In genomic region chr2:167492486-167492885, GRCh38 we compare ENCODE assay signal across 34 cellular contexts.
"Had no signal": no experiment of that assay in that cellular context is flagged by ENCODE, and none has a peak within 500 bp of the region (broad histone marks: within the 10 kb centered on the region; RNA-seq: fewer than 3 reads in every experiment).

No MANE protein-coding gene starts in this region.

- ATAC-seq: activated CD4-positive, alpha-beta T cell treated with anti-CD3 and anti-CD28 coated beads for 36 hours; activated CD8-positive, alpha-beta memory T cell treated with anti-CD3 and anti-CD28 coated beads, Interleukin-2, amount 10 ng/mL, durations not matched to agents 7 days and 5 days; activated CD8-positive, alpha-beta T cell treated with anti-CD3 and anti-CD28 coated beads, Interleukin-2, amount 10 ng/mL, durations not matched to agents 7 days and 5 days; activated naive CD8-positive, alpha-beta T cell treated with anti-CD3 and anti-CD28 coated beads, Interleukin-2, amount 50 U/mL, for 24 hours; naive thymus-derived CD8-positive, alpha-beta T cell; psoas muscle; stimulated activated memory B cell treated with anti-CD40 and anti-IgM and Interleukin-4, amounts not matched to agents 10 μg/mL and 1 μg/mL and 100 μg/mL, for 72 hours; stimulated activated naive CD8-positive, alpha-beta T cell treated with anti-CD3 and anti-CD28 coated beads, Interleukin-15, amount 100 ng/mL, for 72 hours had no signal

- H3K4me3 ChIP-seq: neural progenitor cell, psoas muscle, sigmoid colon, vagina had no signal

- H3K27me3 Mint-ChIP-seq: activated CD4-positive, alpha-beta T cell treated with anti-CD3 and anti-CD28 coated beads for 36 hours; activated CD8-positive, alpha-beta memory T cell treated with anti-CD3 and anti-CD28 coated beads, Interleukin-2, amount 10 ng/mL, durations not matched to agents 7 days and 5 days; activated naive CD4-positive, alpha-beta T cell treated with anti-CD3 and anti-CD28 coated beads, Interleukin-2, amount 50 U/mL, for 24 hours; activated naive CD8-positive, alpha-beta T cell treated with anti-CD3 and anti-CD28 coated beads, Interleukin-2, amount 50 U/mL, for 24 hours; stimulated activated memory B cell treated with anti-CD40 and anti-IgM and Interleukin-4, amounts not matched to agents 10 μg/mL and 1 μg/mL and 100 μg/mL, for 72 hours; stimulated activated naive CD8-positive, alpha-beta T cell treated with anti-CD3 and anti-CD28 coated beads, Interleukin-15, amount 100 ng/mL, for 72 hours; type B pancreatic cell had no signal

- FAIRE-seq: endothelial cell of umbilical vein, kidney, small intestine had no signal

- H3K4me1 Mint-ChIP-seq: activated CD4-positive, alpha-beta T cell treated with anti-CD3 and anti-CD28 coated beads for 36 hours; activated CD8-positive, alpha-beta memory T cell treated with anti-CD3 and anti-CD28 coated beads, Interleukin-2, amount 10 ng/mL, durations not matched to agents 7 days and 5 days; activated naive CD4-positive, alpha-beta T cell treated with anti-CD3 and anti-CD28 coated beads, Interleukin-2, amount 50 U/mL, for 24 hours; activated naive CD8-positive, alpha-beta T cell treated with anti-CD3 and anti-CD28 coated beads, Interleukin-2, amount 50 U/mL, for 24 hours; immature natural killer cell; naive thymus-derived CD8-positive, alpha-beta T cell; neural progenitor cell; stimulated activated memory B cell treated with anti-CD40 and anti-IgM and Interleukin-4, amounts not matched to agents 10 μg/mL and 1 μg/mL and 100 μg/mL, for 72 hours; stimulated activated naive CD8-positive, alpha-beta T cell treated with anti-CD3 and anti-CD28 coated beads, Interleukin-15, amount 100 ng/mL, for 72 hours had no signal

- H3K79me2 ChIP-seq: parathyroid adenoma had no signal

- H3K27ac Mint-ChIP-seq: activated CD4-positive, alpha-beta T cell treated with anti-CD3 and anti-CD28 coated beads for 36 hours; activated CD8-positive, alpha-beta memory T cell treated with anti-CD3 and anti-CD28 coated beads, Interleukin-2, amount 10 ng/mL, durations not matched to agents 7 days and 5 days; activated CD8-positive, alpha-beta T cell treated with anti-CD3 and anti-CD28 coated beads, Interleukin-2, amount 10 ng/mL, durations not matched to agents 7 days and 5 days; activated naive CD4-positive, alpha-beta T cell treated with anti-CD3 and anti-CD28 coated beads, Interleukin-2, amount 50 U/mL, for 24 hours; activated naive CD8-positive, alpha-beta T cell treated with anti-CD3 and anti-CD28 coated beads, Interleukin-2, amount 50 U/mL, for 24 hours; activated T-helper 2 cell treated with anti-CD3 and anti-CD28 coated beads, Interferon-gamma antibody, Interleukin-2, Interleukin-4, amounts not matched to agents 10 μg/mL and 5 μg/mL and 100 μg/mL, durations not matched to agents 14 hours and 24 hours and 36 hours; immature natural killer cell; naive thymus-derived CD8-positive, alpha-beta T cell; neural progenitor cell; stimulated activated memory B cell treated with anti-CD40 and anti-IgM and Interleukin-4, amounts not matched to agents 10 μg/mL and 1 μg/mL and 100 μg/mL, for 72 hours; stimulated activated naive CD8-positive, alpha-beta T cell treated with anti-CD3 and anti-CD28 coated beads, Interleukin-15, amount 100 ng/mL, for 72 hours; T-helper 2 cell treated with Interferon-gamma antibody and Interleukin-4, amounts not matched to agents 5 μg/mL and 100 μg/mL, for 36 hours; type B pancreatic cell had no signal

- H2AFZ ChIP-seq: neural progenitor cell, parathyroid adenoma had no signal

- H3K9me3 Mint-ChIP-seq: activated naive CD4-positive, alpha-beta T cell treated with anti-CD3 and anti-CD28 coated beads, Interleukin-2, amount 50 U/mL, for 24 hours; activated T-helper 2 cell treated with anti-CD3 and anti-CD28 coated beads, Interferon-gamma antibody, Interleukin-2, Interleukin-4, amounts not matched to agents 10 μg/mL and 5 μg/mL and 100 μg/mL, durations not matched to agents 14 hours and 24 hours and 36 hours; neural progenitor cell; stimulated activated memory B cell treated with anti-CD40 and anti-IgM and Interleukin-4, amounts not matched to agents 10 μg/mL and 1 μg/mL and 100 μg/mL, for 72 hours; stimulated activated naive CD8-positive, alpha-beta T cell treated with anti-CD3 and anti-CD28 coated beads, Interleukin-15, amount 100 ng/mL, for 72 hours; T-helper 2 cell treated with Interferon-gamma antibody and Interleukin-4, amounts not matched to agents 5 μg/mL and 100 μg/mL, for 36 hours; type B pancreatic cell had no signal

- H3K9me3 ChIP-seq: psoas muscle, sigmoid colon, vagina had no signal

- H3K4me3 Mint-ChIP-seq: activated CD4-positive, alpha-beta T cell treated with anti-CD3 and anti-CD28 coated beads for 36 hours; activated CD8-positive, alpha-beta memory T cell treated with anti-CD3 and anti-CD28 coated beads, Interleukin-2, amount 10 ng/mL, durations not matched to agents 7 days and 5 days; activated CD8-positive, alpha-beta T cell treated with anti-CD3 and anti-CD28 coated beads, Interleukin-2, amount 10 ng/mL, durations not matched to agents 7 days and 5 days; activated naive CD4-positive, alpha-beta T cell treated with anti-CD3 and anti-CD28 coated beads, Interleukin-2, amount 50 U/mL, for 24 hours; activated naive CD8-positive, alpha-beta T cell treated with anti-CD3 and anti-CD28 coated beads, Interleukin-2, amount 50 U/mL, for 24 hours; immature natural killer cell; naive thymus-derived CD8-positive, alpha-beta T cell; neural progenitor cell; stimulated activated memory B cell treated with anti-CD40 and anti-IgM and Interleukin-4, amounts not matched to agents 10 μg/mL and 1 μg/mL and 100 μg/mL, for 72 hours; stimulated activated naive CD8-positive, alpha-beta T cell treated with anti-CD3 and anti-CD28 coated beads, Interleukin-15, amount 100 ng/mL, for 72 hours; T-helper 2 cell treated with Interferon-gamma antibody and Interleukin-4, amounts not matched to agents 5 μg/mL and 100 μg/mL, for 36 hours; type B pancreatic cell had no signal

- H3K4me2 ChIP-seq: neural progenitor cell had no signal

- H3K36me3 ChIP-seq: neural progenitor cell, sigmoid colon, vagina had no signal

- H3K36me3 Mint-ChIP-seq: activated CD8-positive, alpha-beta memory T cell treated with anti-CD3 and anti-CD28 coated beads, Interleukin-2, amount 10 ng/mL, durations not matched to agents 7 days and 5 days; activated naive CD4-positive, alpha-beta T cell treated with anti-CD3 and anti-CD28 coated beads, Interleukin-2, amount 50 U/mL, for 24 hours; immature natural killer cell; naive thymus-derived CD8-positive, alpha-beta T cell; stimulated activated memory B cell treated with anti-CD40 and anti-IgM and Interleukin-4, amounts not matched to agents 10 μg/mL and 1 μg/mL and 100 μg/mL, for 72 hours had no signal

- H3K27me3 ChIP-seq: neural progenitor cell, sigmoid colon, vagina had no signal

- H3K27ac ChIP-seq: neural progenitor cell, parathyroid adenoma, psoas muscle, sigmoid colon, vagina had no signal

- H3K9ac ChIP-seq: neural progenitor cell, parathyroid adenoma had no signal

- H3K4me1 ChIP-seq: parathyroid adenoma, vagina had no signal

- DNase-seq: activated CD4-positive, alpha-beta T cell treated with anti-CD3 and anti-CD28 coated beads for 36 hours; activated CD4-positive, CD25-positive, alpha-beta regulatory T cell; activated CD8-positive, alpha-beta memory T cell treated with anti-CD3 and anti-CD28 coated beads, Interleukin-2, amount 10 ng/mL, durations not matched to agents 7 days and 5 days; activated CD8-positive, alpha-beta T cell treated with anti-CD3 and anti-CD28 coated beads, Interleukin-2, amount 10 ng/mL, durations not matched to agents 7 days and 5 days; activated naive CD8-positive, alpha-beta T cell treated with anti-CD3 and anti-CD28 coated beads, Interleukin-2, amount 50 U/mL, for 24 hours; activated T-cell treated with anti-CD3 and anti-CD28 coated beads, Interleukin-2, amount 50 U/mL, for 48 hours; anterior cingulate cortex; caudate nucleus; head of caudate nucleus; hypothalamus; immature natural killer cell; kidney; left colon; midbrain; naive thymus-derived CD8-positive, alpha-beta T cell; occipital lobe; psoas muscle; sigmoid colon; small intestine; stimulated activated CD4-positive, alpha-beta T cell treated with anti-CD3 and anti-CD28 coated beads, Interleukin-1b, Interleukin-23, amount 100 ng/mL, for 48 hours; stimulated activated CD4-positive, alpha-beta T cell treated with anti-CD3 and anti-CD28 coated beads, Interleukin-4, amount 100 ng/mL, for 4 hours; stimulated activated CD8-positive, alpha-beta memory T cell treated with anti-CD3 and anti-CD28 coated beads, Interleukin-4, amount 100 ng/mL, for 48 hours; stimulated activated naive CD8-positive, alpha-beta T cell treated with anti-CD3 and anti-CD28 coated beads, Interleukin-15, amount 100 ng/mL, for 72 hours; substantia nigra; T-helper 1 cell had no signal
